1 cellular context compared by ENCODE assay signal in the genomic region with DNA sequence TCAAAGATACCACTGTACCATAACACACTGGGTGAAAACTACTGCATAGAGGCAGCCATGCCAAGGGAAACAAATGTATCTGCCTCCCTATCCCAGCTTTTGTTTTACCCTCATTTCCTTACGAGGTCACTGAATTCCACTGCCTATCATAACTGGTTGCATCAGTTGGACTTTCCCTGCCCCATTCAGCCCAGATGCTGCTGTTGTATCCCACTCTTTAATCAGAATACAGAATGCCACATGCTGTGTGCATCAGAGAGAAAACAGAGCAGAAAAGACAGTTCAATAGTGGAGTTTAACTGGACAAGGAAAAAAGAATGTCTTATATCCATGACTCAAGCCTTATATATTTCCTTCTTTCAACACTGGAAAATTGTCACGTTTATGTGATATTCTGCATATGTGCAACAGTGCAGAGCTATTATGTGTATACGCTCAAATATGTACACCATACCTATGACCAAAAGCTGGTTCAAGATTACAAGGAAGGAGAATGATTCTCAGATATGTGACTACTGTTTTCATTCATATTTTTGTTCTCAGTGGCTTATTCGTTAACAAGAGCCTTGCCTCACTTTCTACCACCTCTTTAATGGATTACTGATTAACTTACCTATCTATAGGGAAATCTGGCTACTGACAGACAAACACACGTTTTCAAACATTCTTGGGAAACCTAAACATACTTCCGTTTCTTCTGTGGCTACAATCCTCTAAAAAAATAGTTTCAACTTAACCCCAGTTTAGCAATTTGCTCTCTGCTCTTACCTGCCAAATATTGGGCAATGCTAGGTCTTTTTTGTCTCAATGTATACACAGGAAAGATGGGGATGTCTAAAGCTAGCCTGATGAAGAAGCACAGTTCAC.
TF ChIP-seq lines count a peak whose summit lies in the region.

No MANE protein-coding gene starts in this region.

TF ChIP-seq in HepG2, 621 proteins besides CTCF, POLR2A, EP300 and RAD21 (continued from another document and continues in another):
- TF ChIP-seq ERF (CRISPR knock-in tag; IDR thresholded peaks at IDR 0.05) (peak; percentile 31; the same call in 1 of the 2 replicates), ZNF44 (CRISPR knock-in tag; IDR thresholded peaks at IDR 0.05) (no peak), ZMAT3 (CRISPR knock-in tag; conservative IDR thresholded peaks at IDR 0.05) (no peak), ZNF670 (CRISPR knock-in tag; IDR thresholded peaks at IDR 0.05; ENCODE audit: borderline replicate concordance) (peak; percentile 62; the same call in 1 of the 2 replicates), HHEX (CRISPR knock-in tag; IDR thresholded peaks at IDR 0.05) (0 out of 2 replicates have a peak, but pooled peaks have one; percentile 11), ZBTB38 (CRISPR knock-in tag; IDR thresholded peaks at IDR 0.05) (no peak), MAFF (IDR thresholded peaks at IDR 0.05; ENCODE audit: low read depth, low read length) (no peak), ETV5 (CRISPR knock-in tag; IDR thresholded peaks at IDR 0.05; ENCODE audit: borderline replicate concordance) (peak; percentile 95), HNF4A (CRISPR knock-in tag; IDR thresholded peaks at IDR 0.05) (peak; percentile 96), NR2C2 (CRISPR knock-in tag; IDR thresholded peaks at IDR 0.05; ENCODE audit: borderline replicate concordance) (peak; percentile 59; the same call in 1 of the 2 replicates), ATF7-NPFF (CRISPR knock-in tag; IDR thresholded peaks at IDR 0.05; ENCODE audit: low read depth) (no peak), NR1H2 (CRISPR knock-in tag; IDR thresholded peaks at IDR 0.05; ENCODE audit: borderline replicate concordance, low read depth) (no peak), SALL1 (CRISPR knock-in tag; IDR thresholded peaks at IDR 0.05) (peak; percentile 33; the same call in 1 of the 2 replicates), ZBTB7B (CRISPR knock-in tag; IDR thresholded peaks at IDR 0.05) (peak; percentile 52; the same call in 1 of the 2 replicates), KLF16 (CRISPR knock-in tag; IDR thresholded peaks at IDR 0.05) (peak in 1 of 2 experiments; percentile 65; a peak in 1 of 4 replicates), BHLHE40 (IDR thresholded peaks at IDR 0.05; ENCODE audit: low read length) (peak; percentile 67; the same call in 1 of the 2 replicates), FOXA3 (CRISPR knock-in tag; IDR thresholded peaks at IDR 0.05) (peak; percentile 90), SKI (IDR thresholded peaks at IDR 0.05; ENCODE audit: partially characterized antibody) (peak; percentile 68), FOXO1 (CRISPR knock-in tag; IDR thresholded peaks at IDR 0.05) (peak; percentile 81), PTBP1 (IDR thresholded peaks at IDR 0.05; ENCODE audit: low read depth, low read length, poor library complexity, severe bottlenecking) (no peak), MED1 (CRISPR knock-in tag; IDR thresholded peaks at IDR 0.05) (peak; percentile 99), NCOR1 (IDR thresholded peaks at IDR 0.05; ENCODE audit: borderline replicate concordance, low read length) (peak; percentile 97), CENPX (CRISPR knock-in tag; IDR thresholded peaks at IDR 0.05) (no peak), TCF7L2 (IDR thresholded peaks at IDR 0.05; ENCODE audit: low read depth, low read length) (peak; percentile 63; the same call in 1 of the 2 replicates), HOXA9 (CRISPR knock-in tag; IDR thresholded peaks at IDR 0.05; ENCODE audit: borderline replicate concordance) (no peak), RBFOX2 (IDR thresholded peaks at IDR 0.05; ENCODE audit: low read depth, low read length) (peak; percentile 48; the same call in 1 of the 2 replicates), SOX5 (CRISPR knock-in tag; IDR thresholded peaks at IDR 0.05; ENCODE audit: borderline replicate concordance) (peak; percentile 87), KDM6A (CRISPR knock-in tag; IDR thresholded peaks at IDR 0.05; ENCODE audit: low read depth) (peak; percentile 63; the same call in 1 of the 2 replicates), ZNF251 (CRISPR knock-in tag; IDR thresholded peaks at IDR 0.05) (no peak), HOXD1 (CRISPR knock-in tag; IDR thresholded peaks at IDR 0.05) (0 out of 2 replicates have a peak, but pooled peaks have one; percentile 34), ELF3 (CRISPR knock-in tag; IDR thresholded peaks at IDR 0.05) (peak; percentile 95), ZNF121 (CRISPR knock-in tag; IDR thresholded peaks at IDR 0.05) (no peak), CBX5 (CRISPR knock-in tag; IDR thresholded peaks at IDR 0.05; ENCODE audit: borderline replicate concordance) (no peak), RBAK (CRISPR knock-in tag; IDR thresholded peaks at IDR 0.05) (peak; percentile 81; the same call in 1 of the 2 replicates), ZNF296 (CRISPR knock-in tag; conservative IDR thresholded peaks at IDR 0.05) (no peak), TP53 (CRISPR knock-in tag; conservative IDR thresholded peaks at IDR 0.05) (no peak)
- TF ChIP-seq, protein P1, sequence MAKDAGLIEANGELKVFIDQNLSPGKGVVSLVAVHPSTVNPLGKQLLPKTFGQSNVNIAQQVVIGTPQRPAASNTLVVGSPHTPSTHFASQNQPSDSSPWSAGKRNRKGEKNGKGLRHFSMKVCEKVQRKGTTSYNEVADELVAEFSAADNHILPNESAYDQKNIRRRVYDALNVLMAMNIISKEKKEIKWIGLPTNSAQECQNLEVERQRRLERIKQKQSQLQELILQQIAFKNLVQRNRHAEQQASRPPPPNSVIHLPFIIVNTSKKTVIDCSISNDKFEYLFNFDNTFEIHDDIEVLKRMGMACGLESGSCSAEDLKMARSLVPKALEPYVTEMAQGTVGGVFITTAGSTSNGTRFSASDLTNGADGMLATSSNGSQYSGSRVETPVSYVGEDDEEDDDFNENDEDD (CRISPR knock-in tag; IDR thresholded peaks at IDR 0.05; ENCODE audit: borderline replicate concordance) = no peak
- TF ChIP-seq, protein P2, sequence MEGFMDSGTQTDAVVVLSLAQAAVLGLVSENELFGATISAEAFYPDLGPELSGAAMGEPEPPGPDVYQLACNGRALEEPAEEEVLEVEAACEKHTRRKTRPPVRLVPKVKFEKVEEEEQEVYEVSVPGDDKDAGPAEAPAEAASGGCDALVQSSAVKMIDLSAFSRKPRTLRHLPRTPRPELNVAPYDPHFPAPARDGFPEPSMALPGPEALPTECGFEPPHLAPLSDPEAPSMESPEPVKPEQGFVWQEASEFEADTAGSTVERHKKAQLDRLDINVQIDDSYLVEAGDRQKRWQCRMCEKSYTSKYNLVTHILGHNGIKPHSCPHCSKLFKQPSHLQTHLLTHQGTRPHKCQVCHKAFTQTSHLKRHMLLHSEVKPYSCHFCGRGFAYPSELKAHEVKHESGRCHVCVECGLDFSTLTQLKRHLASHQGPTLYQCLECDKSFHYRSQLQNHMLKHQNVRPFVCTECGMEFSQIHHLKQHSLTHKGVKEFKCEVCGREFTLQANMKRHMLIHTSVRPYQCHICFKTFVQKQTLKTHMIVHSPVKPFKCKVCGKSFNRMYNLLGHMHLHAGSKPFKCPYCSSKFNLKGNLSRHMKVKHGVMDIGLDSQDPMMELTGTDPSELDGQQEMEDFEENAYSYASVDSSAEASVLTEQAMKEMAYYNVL (CRISPR knock-in tag; IDR thresholded peaks at IDR 0.05; ENCODE audit: borderline replicate concordance) = peak; percentile 68; the same call in 1 of the 2 replicates
- TF ChIP-seq, protein P3, sequence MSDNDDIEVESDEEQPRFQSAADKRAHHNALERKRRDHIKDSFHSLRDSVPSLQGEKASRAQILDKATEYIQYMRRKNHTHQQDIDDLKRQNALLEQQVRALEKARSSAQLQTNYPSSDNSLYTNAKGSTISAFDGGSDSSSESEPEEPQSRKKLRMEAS (IDR thresholded peaks at IDR 0.05) = peak; percentile 31
- TF ChIP-seq, protein P4, sequence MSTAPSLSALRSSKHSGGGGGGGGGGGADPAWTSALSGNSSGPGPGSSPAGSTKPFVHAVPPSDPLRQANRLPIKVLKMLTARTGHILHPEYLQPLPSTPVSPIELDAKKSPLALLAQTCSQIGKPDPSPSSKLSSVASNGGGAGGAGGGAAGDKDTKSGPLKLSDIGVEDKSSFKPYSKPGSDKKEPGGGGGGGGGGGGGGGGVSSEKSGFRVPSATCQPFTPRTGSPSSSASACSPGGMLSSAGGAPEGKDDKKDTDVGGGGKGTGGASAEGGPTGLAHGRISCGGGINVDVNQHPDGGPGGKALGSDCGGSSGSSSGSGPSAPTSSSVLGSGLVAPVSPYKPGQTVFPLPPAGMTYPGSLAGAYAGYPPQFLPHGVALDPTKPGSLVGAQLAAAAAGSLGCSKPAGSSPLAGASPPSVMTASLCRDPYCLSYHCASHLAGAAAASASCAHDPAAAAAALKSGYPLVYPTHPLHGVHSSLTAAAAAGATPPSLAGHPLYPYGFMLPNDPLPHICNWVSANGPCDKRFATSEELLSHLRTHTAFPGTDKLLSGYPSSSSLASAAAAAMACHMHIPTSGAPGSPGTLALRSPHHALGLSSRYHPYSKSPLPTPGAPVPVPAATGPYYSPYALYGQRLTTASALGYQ (CRISPR knock-in tag; IDR thresholded peaks at IDR 0.05) = peak; percentile 87; the same call in 1 of the 2 replicates
- TF ChIP-seq, protein P5, sequence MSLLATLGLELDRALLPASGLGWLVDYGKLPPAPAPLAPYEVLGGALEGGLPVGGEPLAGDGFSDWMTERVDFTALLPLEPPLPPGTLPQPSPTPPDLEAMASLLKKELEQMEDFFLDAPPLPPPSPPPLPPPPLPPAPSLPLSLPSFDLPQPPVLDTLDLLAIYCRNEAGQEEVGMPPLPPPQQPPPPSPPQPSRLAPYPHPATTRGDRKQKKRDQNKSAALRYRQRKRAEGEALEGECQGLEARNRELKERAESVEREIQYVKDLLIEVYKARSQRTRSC (CRISPR knock-in tag; IDR thresholded peaks at IDR 0.05; ENCODE audit: low read depth) = no peak
- TF ChIP-seq, protein P6, sequence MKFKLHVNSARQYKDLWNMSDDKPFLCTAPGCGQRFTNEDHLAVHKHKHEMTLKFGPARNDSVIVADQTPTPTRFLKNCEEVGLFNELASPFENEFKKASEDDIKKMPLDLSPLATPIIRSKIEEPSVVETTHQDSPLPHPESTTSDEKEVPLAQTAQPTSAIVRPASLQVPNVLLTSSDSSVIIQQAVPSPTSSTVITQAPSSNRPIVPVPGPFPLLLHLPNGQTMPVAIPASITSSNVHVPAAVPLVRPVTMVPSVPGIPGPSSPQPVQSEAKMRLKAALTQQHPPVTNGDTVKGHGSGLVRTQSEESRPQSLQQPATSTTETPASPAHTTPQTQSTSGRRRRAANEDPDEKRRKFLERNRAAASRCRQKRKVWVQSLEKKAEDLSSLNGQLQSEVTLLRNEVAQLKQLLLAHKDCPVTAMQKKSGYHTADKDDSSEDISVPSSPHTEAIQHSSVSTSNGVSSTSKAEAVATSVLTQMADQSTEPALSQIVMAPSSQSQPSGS (CRISPR knock-in tag; IDR thresholded peaks at IDR 0.05) = peak; percentile 79; the same call in 1 of the 2 replicates
- TF ChIP-seq, protein P7, sequence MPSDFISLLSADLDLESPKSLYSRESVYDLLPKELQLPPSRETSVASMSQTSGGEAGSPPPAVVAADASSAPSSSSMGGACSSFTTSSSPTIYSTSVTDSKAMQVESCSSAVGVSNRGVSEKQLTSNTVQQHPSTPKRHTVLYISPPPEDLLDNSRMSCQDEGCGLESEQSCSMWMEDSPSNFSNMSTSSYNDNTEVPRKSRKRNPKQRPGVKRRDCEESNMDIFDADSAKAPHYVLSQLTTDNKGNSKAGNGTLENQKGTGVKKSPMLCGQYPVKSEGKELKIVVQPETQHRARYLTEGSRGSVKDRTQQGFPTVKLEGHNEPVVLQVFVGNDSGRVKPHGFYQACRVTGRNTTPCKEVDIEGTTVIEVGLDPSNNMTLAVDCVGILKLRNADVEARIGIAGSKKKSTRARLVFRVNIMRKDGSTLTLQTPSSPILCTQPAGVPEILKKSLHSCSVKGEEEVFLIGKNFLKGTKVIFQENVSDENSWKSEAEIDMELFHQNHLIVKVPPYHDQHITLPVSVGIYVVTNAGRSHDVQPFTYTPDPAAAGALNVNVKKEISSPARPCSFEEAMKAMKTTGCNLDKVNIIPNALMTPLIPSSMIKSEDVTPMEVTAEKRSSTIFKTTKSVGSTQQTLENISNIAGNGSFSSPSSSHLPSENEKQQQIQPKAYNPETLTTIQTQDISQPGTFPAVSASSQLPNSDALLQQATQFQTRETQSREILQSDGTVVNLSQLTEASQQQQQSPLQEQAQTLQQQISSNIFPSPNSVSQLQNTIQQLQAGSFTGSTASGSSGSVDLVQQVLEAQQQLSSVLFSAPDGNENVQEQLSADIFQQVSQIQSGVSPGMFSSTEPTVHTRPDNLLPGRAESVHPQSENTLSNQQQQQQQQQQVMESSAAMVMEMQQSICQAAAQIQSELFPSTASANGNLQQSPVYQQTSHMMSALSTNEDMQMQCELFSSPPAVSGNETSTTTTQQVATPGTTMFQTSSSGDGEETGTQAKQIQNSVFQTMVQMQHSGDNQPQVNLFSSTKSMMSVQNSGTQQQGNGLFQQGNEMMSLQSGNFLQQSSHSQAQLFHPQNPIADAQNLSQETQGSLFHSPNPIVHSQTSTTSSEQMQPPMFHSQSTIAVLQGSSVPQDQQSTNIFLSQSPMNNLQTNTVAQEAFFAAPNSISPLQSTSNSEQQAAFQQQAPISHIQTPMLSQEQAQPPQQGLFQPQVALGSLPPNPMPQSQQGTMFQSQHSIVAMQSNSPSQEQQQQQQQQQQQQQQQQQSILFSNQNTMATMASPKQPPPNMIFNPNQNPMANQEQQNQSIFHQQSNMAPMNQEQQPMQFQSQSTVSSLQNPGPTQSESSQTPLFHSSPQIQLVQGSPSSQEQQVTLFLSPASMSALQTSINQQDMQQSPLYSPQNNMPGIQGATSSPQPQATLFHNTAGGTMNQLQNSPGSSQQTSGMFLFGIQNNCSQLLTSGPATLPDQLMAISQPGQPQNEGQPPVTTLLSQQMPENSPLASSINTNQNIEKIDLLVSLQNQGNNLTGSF (CRISPR knock-in tag; IDR thresholded peaks at IDR 0.05) = no peak
- TF ChIP-seq, protein P8, sequence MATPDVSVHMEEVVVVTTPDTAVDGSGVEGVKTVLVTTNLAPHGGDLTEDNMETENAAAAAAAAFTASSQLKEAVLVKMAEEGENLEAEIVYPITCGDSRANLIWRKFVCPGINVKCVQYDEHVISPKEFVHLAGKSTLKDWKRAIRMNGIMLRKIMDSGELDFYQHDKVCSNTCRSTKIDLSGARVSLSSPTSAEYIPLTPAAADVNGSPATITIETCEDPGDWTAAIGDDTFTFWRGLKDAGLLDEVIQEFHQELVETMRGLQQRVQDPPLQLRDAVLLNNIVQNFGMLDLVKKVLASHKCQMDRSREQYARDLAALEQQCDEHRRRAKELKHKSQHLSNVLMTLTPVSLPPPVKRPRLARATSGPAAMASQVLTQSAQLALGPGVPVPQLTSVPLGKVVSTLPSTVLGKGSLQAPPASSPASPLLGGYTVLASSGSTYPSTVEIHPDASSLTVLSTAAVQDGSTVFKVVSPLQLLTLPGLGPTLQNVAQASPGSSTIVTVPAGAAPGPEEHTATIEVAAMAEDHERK (CRISPR knock-in tag; IDR thresholded peaks at IDR 0.05; ENCODE audit: low read depth) = no peak
- TF ChIP-seq, protein P9, sequence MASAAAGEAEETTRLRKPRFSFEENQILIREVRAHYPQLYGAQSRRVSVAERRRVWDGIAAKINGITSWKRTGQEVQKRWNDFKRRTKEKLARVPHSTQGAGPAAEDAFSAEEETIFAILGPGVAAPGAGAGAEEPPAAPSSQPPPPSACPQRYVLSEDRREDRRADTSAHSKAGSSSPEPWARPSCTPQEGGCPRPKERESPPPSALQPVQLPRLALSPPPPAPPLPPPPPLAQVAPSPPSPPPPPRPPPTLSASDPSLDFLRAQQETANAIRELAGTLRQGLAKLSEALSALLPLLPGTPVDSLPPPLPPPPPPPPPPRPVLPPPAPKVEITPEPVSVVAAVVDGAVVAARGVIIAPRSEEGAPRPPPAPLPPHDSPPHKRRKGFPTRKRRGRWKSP (CRISPR knock-in tag; IDR thresholded peaks at IDR 0.05) = no peak
